ENCODE assay signal across 10 cellular contexts in genomic region chr12:122730215-122731014, GRCh38. TPM values are rescaled to one million over a fixed set of nuclear protein-coding genes. Genes with fewer than 3 reads are reported as not detected.
DNase-seq lines count a peak whose midpoint lies in the region; ATAC-seq, FAIRE-seq and TF ChIP-seq lines count a peak whose summit lies in the region.
"Had no signal": no experiment of that assay in that cellular context is flagged by ENCODE, and none has a peak within 500 bp of the region (broad histone marks: within the 10 kb centered on the region; RNA-seq: fewer than 3 reads in every experiment).

TSS of gene HCAR1 (minus strand) at chr12:122730844. CDS start at chr12:122730339, 505 bp downstream.

- no peaks in the 10 kb centered on the region for H3K79me2 ChIP-seq in keratinocyte (ENCODE audit: control insufficient read depth, insufficient read depth, low read length)

- peaks cover 58% of the 10 kb centered on the region for H3K4me1 Mint-ChIP-seq in activated CD8-positive, alpha-beta T cell treated with anti-CD3 and anti-CD28 coated beads for 36 hours (ENCODE audit: low read depth)
- peaks cover 35 to 45% of the 10 kb centered on the region in 2 donors for H3K4me1 Mint-ChIP-seq in stimulated activated naive B cell treated with anti-CD40 and anti-IgM and Interleukin-4, amounts not matched to agents 10 μg/mL and 1 μg/mL and 100 μg/mL, for 72 hours

- H3K4me3 Mint-ChIP-seq in activated CD8-positive, alpha-beta T cell treated with anti-CD3 and anti-CD28 coated beads for 36 hours, result peak within 1 kb of the TSS; percentile 1
- no peak within 1 kb of the TSS for H3K4me3 Mint-ChIP-seq in stimulated activated naive B cell treated with anti-CD40 and anti-IgM and Interleukin-4, amounts not matched to agents 10 μg/mL and 1 μg/mL and 100 μg/mL, for 72 hours

- no peaks in the 10 kb centered on the region for H3K27me3 ChIP-seq in keratinocyte (ENCODE audit: control insufficient read depth, extremely low read depth, insufficient read depth, low read length)
- peaks cover 9% of the 10 kb centered on the region for H3K27me3 ChIP-seq in gastroesophageal sphincter

- peak within 1 kb of the TSS; percentile 20 for H3K9ac ChIP-seq in keratinocyte (ENCODE audit: control insufficient read depth, extremely low read depth, insufficient read depth, low read length)

- POLR2A ChIA-PET in activated CD8-positive, alpha-beta T cell treated with anti-CD3 and anti-CD28 coated beads for 36 hours (lab: Charles Lee), result interaction anchor here (0.6 to 1.4 kb wide), 3 partner anchors 24 to 712 kb away, joined by 3 read pairs; partner anchors contain the start of genes KNTC1 and RSRC2

- dilution Hi-C loops in keratinocyte (cut with MboI; ENCODE audit: extremely low pct_ligation_motif_present, low sequenced_read_pairs), result no loop called here

- H3K4me2 ChIP-seq in keratinocyte (ENCODE audit: control insufficient read depth, extremely low read depth, insufficient read depth, low read depth, low read length), result peak within 1 kb of the TSS; percentile 17

- no peaks in the 10 kb centered on the region for H4K20me1 ChIP-seq in keratinocyte (ENCODE audit: control insufficient read depth, extremely low read depth, insufficient read depth, low read length)

- TF ChIP-seq CTCF in activated CD8-positive, alpha-beta T cell treated with anti-CD3 and anti-CD28 coated beads for 36 hours (IDR thresholded peaks at IDR 0.05), result no peak
- TF ChIP-seq CTCF in keratinocyte (optimal IDR thresholded peaks at IDR 0.05 in 1 of 3, IDR thresholded peaks at IDR 0.05 in 1 of 3, conservative IDR thresholded peaks at IDR 0.05 in 1 of 3; ENCODE audit: extremely low read depth in 1 of 3, insufficient read depth in 2 of 3, low read length in 3 of 3), result no peak
- no peak for TF ChIP-seq CTCF in lower leg skin (IDR thresholded peaks at IDR 0.05)
- no peak for TF ChIP-seq CTCF in gastroesophageal sphincter (IDR thresholded peaks at IDR 0.05)

- H3K4me3 ChIP-seq in keratinocyte (ENCODE audit: control insufficient read depth in 2 of 3, extremely low read depth in 1 of 3, insufficient read depth in 2 of 3, low read depth in 1 of 3, low read length in 3 of 3), result peak within 1 kb of the TSS in 1 of 3 experiments; percentile 8
- H3K4me3 ChIP-seq in lower leg skin (ENCODE audit: low read depth, poor library complexity, severe bottlenecking), result no peak within 1 kb of the TSS
- H3K4me3 ChIP-seq in gastroesophageal sphincter, result peak within 1 kb of the TSS in 1 of 2 donors; percentile 37

- H3K9me3 ChIP-seq in keratinocyte (ENCODE audit: control insufficient read depth, low read depth, low read length) (no peaks in the 10 kb centered on the region), gastroesophageal sphincter (no peaks in the 10 kb centered on the region)

- peak within 1 kb of the TSS; percentile 53 for H3K27ac Mint-ChIP-seq in activated CD8-positive, alpha-beta T cell treated with anti-CD3 and anti-CD28 coated beads for 36 hours
- peak within 1 kb of the TSS; percentile 14 for H3K27ac Mint-ChIP-seq in stimulated activated naive B cell treated with anti-CD40 and anti-IgM and Interleukin-4, amounts not matched to agents 10 μg/mL and 1 μg/mL and 100 μg/mL, for 72 hours

- peak within 1 kb of the TSS; percentile 23 for H2AFZ ChIP-seq in keratinocyte (ENCODE audit: control insufficient read depth, low read length)

- CTCF ChIA-PET in activated CD8-positive, alpha-beta T cell treated with anti-CD3 and anti-CD28 coated beads for 36 hours (lab: Charles Lee), result interaction anchor here (1.3 kb wide), 1 partner anchor 18 kb away, joined by 3 read pairs; no protein-coding TSS in a partner anchor

- H3K36me3 Mint-ChIP-seq in activated CD8-positive, alpha-beta T cell treated with anti-CD3 and anti-CD28 coated beads for 36 hours (ENCODE audit: low read depth), result peaks cover 2% of the 10 kb centered on the region
- H3K36me3 Mint-ChIP-seq in stimulated activated naive B cell treated with anti-CD40 and anti-IgM and Interleukin-4, amounts not matched to agents 10 μg/mL and 1 μg/mL and 100 μg/mL, for 72 hours, result peaks cover 0 to 3% of the 10 kb centered on the region in 2 donors

- H3K9me3 Mint-ChIP-seq in activated CD8-positive, alpha-beta T cell treated with anti-CD3 and anti-CD28 coated beads for 36 hours, result peaks cover 4% of the 10 kb centered on the region
- peaks cover 0 to 5% of the 10 kb centered on the region in 2 donors for H3K9me3 Mint-ChIP-seq in stimulated activated naive B cell treated with anti-CD40 and anti-IgM and Interleukin-4, amounts not matched to agents 10 μg/mL and 1 μg/mL and 100 μg/mL, for 72 hours

- H3K4me1 ChIP-seq in keratinocyte (ENCODE audit: control insufficient read depth, extremely low read depth, insufficient read depth, low read length) (peaks cover 11% of the 10 kb centered on the region), gastroesophageal sphincter (no peaks in the 10 kb centered on the region)

- no peak within 1 kb of the TSS for H3K27ac ChIP-seq in keratinocyte (ENCODE audit: control insufficient read depth, insufficient read depth, low read length)
- no peak within 1 kb of the TSS for H3K27ac ChIP-seq in gastroesophageal sphincter

- peak; percentile 1 for DNase-seq in NCI-H1092 treated with DMSO at 0.1 percent for 48 hours (lab: John Stamatoyannopoulos, UW)
- DNase-seq in NCI-H1092 (lab: John Stamatoyannopoulos, UW), result no peak
- peak; percentile 85 for DNase-seq in activated CD8-positive, alpha-beta T cell treated with anti-CD3 and anti-CD28 coated beads for 36 hours
- no peak for DNase-seq in keratinocyte (ENCODE audit: low read depth, low spot score)
- DNase-seq in stimulated activated naive B cell treated with anti-CD40 and anti-IgM and Interleukin-4, amounts not matched to agents 10 μg/mL and 1 μg/mL and 100 μg/mL, for 72 hours, result no peak
- DNase-seq in lower leg skin (ENCODE audit: low spot score in 2 of 2), result no peak
- no peak for DNase-seq in midbrain (lab: John Stamatoyannopoulos, UW)
- DNase-seq: caudate nucleus had no signal

- WGBS in lower leg skin, 2 donors, result 71 to 75% methylated on average over 32 of the region's 32 CpGs
- WGBS in gastroesophageal sphincter (ENCODE audit: low coverage in 1 of 2), 2 donors, result 48 to 67% methylated on average over 5 to 6 of the region's 32 CpGs

- intact Hi-C loops in activated CD8-positive, alpha-beta T cell treated with anti-CD3 and anti-CD28 coated beads for 36 hours (cut with micrococcal nuclease), result loop anchor here (5.0 kb wide), 1 partner anchor 83 kb away; no protein-coding TSS in a partner anchor
- intact Hi-C loops in lower leg skin (cut with DNase I; ENCODE audit: low total_unique reads), result no loop called here

- H3K27me3 Mint-ChIP-seq in activated CD8-positive, alpha-beta T cell treated with anti-CD3 and anti-CD28 coated beads for 36 hours, result peaks cover 3% of the 10 kb centered on the region
- H3K27me3 Mint-ChIP-seq in stimulated activated naive B cell treated with anti-CD40 and anti-IgM and Interleukin-4, amounts not matched to agents 10 μg/mL and 1 μg/mL and 100 μg/mL, for 72 hours, result no peaks in the 10 kb centered on the region

- peak; percentile 80 for ATAC-seq in activated CD8-positive, alpha-beta T cell treated with anti-CD3 and anti-CD28 coated beads for 36 hours
- ATAC-seq in stimulated activated naive B cell treated with anti-CD40 and anti-IgM and Interleukin-4, amounts not matched to agents 10 μg/mL and 1 μg/mL and 100 μg/mL, for 72 hours (replicated peaks), result no peak
- ATAC-seq in gastroesophageal sphincter, result no peak

- TF ChIP-seq POLR2A in lower leg skin (IDR thresholded peaks at IDR 0.05) (no peak), gastroesophageal sphincter (IDR thresholded peaks at IDR 0.05) (no peak)

- H3K36me3 ChIP-seq in keratinocyte (ENCODE audit: control insufficient read depth in 2 of 2, extremely low read depth in 1 of 2, insufficient read depth in 2 of 2, low read length in 2 of 2), result no peaks in the 10 kb centered on the region
- H3K36me3 ChIP-seq in gastroesophageal sphincter, result no peaks in the 10 kb centered on the region

- H3K9me1 ChIP-seq in keratinocyte (ENCODE audit: control insufficient read depth, extremely low read depth, insufficient read depth, low read length), result no peaks in the 10 kb centered on the region

- FAIRE-seq in keratinocyte (lab: Jason Lieb, UNC), result no peak

- TF ChIP-seq EP300 in gastroesophageal sphincter (IDR thresholded peaks at IDR 0.05), result no peak

RNA-seq across cellular contexts. Expression of gene HCAR1, which starts in this region (rescaled TPM):
- under 1 TPM; 0.18 to 0.25 TPM for total RNA-seq in activated CD8-positive, alpha-beta T cell treated with anti-CD3 and anti-CD28 coated beads for 36 hours
- polyA plus RNA-seq in keratinocyte, result 0.03 to 0.10 TPM (median 0.07 TPM) in 3 replicates
- not detected for polyA plus RNA-seq in keratinocyte (2011; ENCODE audit: low read depth)
- 0.02 and 0.04 TPM in 2 replicates for polyA plus RNA-seq in keratinocyte (2011; cell fraction: cytosol; rRNA removed)
- polyA plus RNA-seq in keratinocyte (2011; cell fraction: nucleus; rRNA removed), result 0.08 and 0.15 TPM in 2 replicates
- 0.16 TPM in 1 of 2 replicates, not detected in the other for polyA plus RNA-seq in keratinocyte (2012; ENCODE audit: low replicate concordance)
- polyA minus RNA-seq in keratinocyte, result 0.10 to 0.36 TPM (median 0.20 TPM) in 3 replicates
- polyA minus RNA-seq in keratinocyte (2011; cell fraction: cytosol; rRNA and poly(A)+ RNA removed), result not detected
- polyA minus RNA-seq in keratinocyte (2011; cell fraction: nucleus; rRNA and poly(A)+ RNA removed), result not detected in 2 replicates
- total RNA-seq in lower leg skin (under 1 TPM; 0.15 to 0.39 (median 0.18) TPM), gastroesophageal sphincter (under 1 TPM in 3 of 4 donors, not detected in 1; 0.08 to 0.27 (median 0.16) TPM)
- total RNA-seq: A172 had no signal

Comparison
In these comparisons a context has a peak if more than half of its experiments do, and no peak if none do; other contexts are left out.
1. Peak in DNase-seq and ATAC-seq in activated CD8-positive, alpha-beta T cell treated with anti-CD3 and anti-CD28 coated beads for 36 hours; RNA of the gene not detected or under 1 TPM.